8 cellular contexts compared by ENCODE assay signal in the genomic region with DNA sequence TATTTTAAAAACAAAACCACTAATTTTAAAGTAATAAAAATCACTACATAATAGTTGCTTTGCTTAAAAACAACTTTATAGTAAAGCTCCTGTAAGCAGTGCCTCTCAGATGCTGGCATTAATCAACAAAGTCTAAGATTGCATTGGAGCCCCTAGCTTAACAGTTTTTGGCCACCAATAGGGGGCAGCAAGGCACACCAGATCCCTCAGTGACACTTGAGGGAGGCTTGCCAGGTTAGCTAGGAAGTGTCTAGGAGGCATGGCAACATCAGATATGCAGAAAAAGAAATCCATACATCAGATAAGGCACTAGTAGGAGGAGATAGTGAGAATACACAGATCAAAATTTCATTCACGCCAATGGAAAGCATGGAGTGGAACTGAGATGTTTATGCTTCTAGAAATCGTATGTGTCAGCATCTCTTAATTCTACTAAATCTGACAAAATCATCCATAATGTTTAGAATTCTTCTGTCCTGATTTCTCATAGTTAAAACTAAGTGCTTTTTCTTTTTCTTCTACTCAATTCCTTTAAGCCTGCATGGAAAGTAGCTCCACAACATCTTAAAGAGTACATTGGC.
DNase-seq lines count a peak whose midpoint lies in the region; ATAC-seq, FAIRE-seq and TF ChIP-seq lines count a peak whose summit lies in the region.

No MANE protein-coding gene starts in this region.

- FAIRE-seq in H54 (lab: Jason Lieb, UNC) (peak; percentile 94), frontal cortex (lab: Jason Lieb, UNC) (peak; percentile 43)

- no peak overlapping the region for H4K12ac ChIP-seq in trophoblast cell (ENCODE audit: low read depth, low read length)

- H2AFZ ChIP-seq in trophoblast cell (ENCODE audit: insufficient read depth, low read length, poor library complexity): no peak overlapping the region

- H3K4me2 ChIP-seq in trophoblast cell (ENCODE audit: low read length): no peak overlapping the region

- no peak overlapping the region for H3K18ac ChIP-seq in trophoblast cell (ENCODE audit: low read length)

- TF ChIP-seq CTCF in LNCaP clone FGC (IDR thresholded peaks at IDR 0.05; ENCODE audit: control insufficient read depth, extremely low read depth, insufficient read depth): peak; percentile 86

- peak; percentile 68 for DNase-seq in GDM1 (lab: John Stamatoyannopoulos, UW)
- peak; percentile 30 for DNase-seq in H54 (ENCODE audit: insufficient read length, low spot score)
- peak; percentile 50 for DNase-seq in LNCaP clone FGC (ENCODE audit: low read depth)
- peak; percentile 67 for DNase-seq in RPMI7951 (ENCODE audit: low read depth)
- DNase-seq in activated T-helper 2 cell treated with anti-CD3 and anti-CD28 coated beads, Interferon-gamma antibody, Interleukin-2, Interleukin-4, amounts not matched to agents 10 μg/mL and 5 μg/mL and 100 μg/mL, durations not matched to agents 14 hours and 24 hours and 36 hours (ENCODE audit: low spot score): peak; percentile 23
- DNase-seq in frontal cortex (ENCODE audit: low spot score in 2 of 2): peak; percentile 24 to 31
- DNase-seq in trophoblast cell: peak; percentile 80 to 93

- H3K27me3 ChIP-seq in trophoblast cell (ENCODE audit: insufficient read depth, low read length): no peaks in the 10 kb centered on the region

- peaks cover 8% of the 10 kb centered on the region for H3K27me3 Mint-ChIP-seq in activated T-helper 2 cell treated with anti-CD3 and anti-CD28 coated beads, Interferon-gamma antibody, Interleukin-2, Interleukin-4, amounts not matched to agents 10 μg/mL and 5 μg/mL and 100 μg/mL, durations not matched to agents 14 hours and 24 hours and 36 hours (ENCODE audit: low read depth)

- no peak overlapping the region for H4K91ac ChIP-seq in trophoblast cell (ENCODE audit: low read depth, low read length)

- H2AK5ac ChIP-seq in trophoblast cell (ENCODE audit: low read length): no peak overlapping the region

- no peaks in the 10 kb centered on the region for H3K4me1 Mint-ChIP-seq in activated T-helper 2 cell treated with anti-CD3 and anti-CD28 coated beads, Interferon-gamma antibody, Interleukin-2, Interleukin-4, amounts not matched to agents 10 μg/mL and 5 μg/mL and 100 μg/mL, durations not matched to agents 14 hours and 24 hours and 36 hours (ENCODE audit: low read depth)

- H3K9me3 Mint-ChIP-seq in activated T-helper 2 cell treated with anti-CD3 and anti-CD28 coated beads, Interferon-gamma antibody, Interleukin-2, Interleukin-4, amounts not matched to agents 10 μg/mL and 5 μg/mL and 100 μg/mL, durations not matched to agents 14 hours and 24 hours and 36 hours: no peaks in the 10 kb centered on the region

- H2BK12ac ChIP-seq in trophoblast cell (ENCODE audit: low read length): no peak overlapping the region

- H3K9ac ChIP-seq in trophoblast cell (ENCODE audit: low read length): no peak overlapping the region

- H2BK120ac ChIP-seq in trophoblast cell (ENCODE audit: insufficient read depth, low read length, poor library complexity): no peak overlapping the region

- no peaks in the 10 kb centered on the region for H3K36me3 ChIP-seq in trophoblast cell (ENCODE audit: control insufficient read depth in 1 of 2, insufficient read depth in 2 of 2, low read length in 2 of 2)

- no CpG with 5 or more reads among the region's 2 CpGs for WGBS in trophoblast cell (ENCODE audit: extremely low coverage, insufficient coverage, insufficient read length)

- no peaks in the 10 kb centered on the region for H3K4me1 ChIP-seq in trophoblast cell (ENCODE audit: control insufficient read depth in 1 of 2, insufficient read depth in 2 of 2, low read length in 2 of 2)

- H3K14ac ChIP-seq in trophoblast cell (ENCODE audit: low read length): no peak overlapping the region

- no peaks in the 10 kb centered on the region for H3K79me1 ChIP-seq in trophoblast cell (ENCODE audit: low read length)

- no peak overlapping the region for H4K8ac ChIP-seq in trophoblast cell (ENCODE audit: low read depth, low read length)

- intact Hi-C loops in activated T-helper 2 cell treated with anti-CD3 and anti-CD28 coated beads, Interferon-gamma antibody, Interleukin-2, Interleukin-4, amounts not matched to agents 10 μg/mL and 5 μg/mL and 100 μg/mL, durations not matched to agents 14 hours and 24 hours and 36 hours (cut with micrococcal nuclease): loop anchor here (1.0 to 10.0 kb wide), 5 partner anchors 99 to 458 kb away; no protein-coding TSS in a partner anchor

- no peak overlapping the region for H3K4ac ChIP-seq in trophoblast cell (ENCODE audit: low read depth, low read length)

- no peaks in the 10 kb centered on the region for H3K36me3 Mint-ChIP-seq in activated T-helper 2 cell treated with anti-CD3 and anti-CD28 coated beads, Interferon-gamma antibody, Interleukin-2, Interleukin-4, amounts not matched to agents 10 μg/mL and 5 μg/mL and 100 μg/mL, durations not matched to agents 14 hours and 24 hours and 36 hours (ENCODE audit: low read depth)

- H3K9me3 ChIP-seq in trophoblast cell (ENCODE audit: insufficient read depth, low read depth, low read length): no peaks in the 10 kb centered on the region

- H3K27ac ChIP-seq in trophoblast cell (ENCODE audit: low read depth, low read length): no peak overlapping the region

- no peak for ATAC-seq in GM18861 (IDR thresholded peaks at IDR 0.05; ENCODE audit: unreplicated experiment)

- H3K27ac Mint-ChIP-seq in activated T-helper 2 cell treated with anti-CD3 and anti-CD28 coated beads, Interferon-gamma antibody, Interleukin-2, Interleukin-4, amounts not matched to agents 10 μg/mL and 5 μg/mL and 100 μg/mL, durations not matched to agents 14 hours and 24 hours and 36 hours: no peak overlapping the region

- H3K79me2 ChIP-seq in trophoblast cell (ENCODE audit: control insufficient read depth, insufficient read depth, low read length, poor library complexity): no peaks in the 10 kb centered on the region

- no peak overlapping the region for H3K4me3 Mint-ChIP-seq in activated T-helper 2 cell treated with anti-CD3 and anti-CD28 coated beads, Interferon-gamma antibody, Interleukin-2, Interleukin-4, amounts not matched to agents 10 μg/mL and 5 μg/mL and 100 μg/mL, durations not matched to agents 14 hours and 24 hours and 36 hours (ENCODE audit: low read depth)

- no peak for TF ChIP-seq POLR2A in H54 (IDR thresholded peaks at IDR 0.05; ENCODE audit: low read depth, low read length)

- H3K4me3 ChIP-seq in LNCaP clone FGC (ENCODE audit: low read depth, low read length) (no peak overlapping the region), trophoblast cell (ENCODE audit: low read depth, low read length) (no peak overlapping the region)

- no peak overlapping the region for H2BK5ac ChIP-seq in trophoblast cell (ENCODE audit: low read depth, low read length, poor library complexity)

- H3K23ac ChIP-seq in trophoblast cell (ENCODE audit: low read length): no peak overlapping the region

Comparison
In these comparisons a context has a peak if more than half of its experiments do, and no peak if none do; other contexts are left out.
1. DNase-seq: peak in every context shown above with its lines; median percentile 86 in trophoblast cell; 68 in GDM1; 67 in RPMI7951; 50 in LNCaP clone FGC; 30 in H54; 28 in frontal cortex; 23 in activated T-helper 2 cell treated with anti-CD3 and anti-CD28 coated beads, Interferon-gamma antibody, Interleukin-2, Interleukin-4, amounts not matched to agents 10 μg/mL and 5 μg/mL and 100 μg/mL, durations not matched to agents 14 hours and 24 hours and 36 hours.